ENCODE assay signal across 18 cellular contexts in genomic region chr12:123022846-123023245, GRCh38. TPM values are rescaled to one million over a fixed set of nuclear protein-coding genes. Genes with fewer than 3 reads are reported as not detected.
A peak's percentile ranks its signal among the peaks of the same experiment; 100 is the strongest.
DNase-seq lines count a peak whose midpoint lies in the region; ATAC-seq, FAIRE-seq and TF ChIP-seq lines count a peak whose summit lies in the region.
"Had no signal": no experiment of that assay in that cellular context is flagged by ENCODE, and none has a peak within 500 bp of the region (broad histone marks: within the 10 kb centered on the region; RNA-seq: fewer than 3 reads in every experiment).

No MANE protein-coding gene starts in this region.

- no peaks in the 10 kb centered on the region for H3K79me2 ChIP-seq in HepG2 (ENCODE audit: insufficient read depth, low read length)

- TF ChIP-seq RAD21 in HepG2 (CRISPR knock-in tag; IDR thresholded peaks at IDR 0.05), result no peak

- DNase-seq in Panc1 (ENCODE audit: low read depth, low spot score), result no peak
- no peak for DNase-seq in left lobe of liver (ENCODE audit: low spot score)
- DNase-seq in upper lobe of right lung, result peak; percentile 48
- DNase-seq in HepG2 (ENCODE audit: low spot score), result no peak
- no peak for DNase-seq in retina
- DNase-seq in CD4-positive, alpha-beta memory T cell, result no peak
- DNase-seq: ACHN; BE2C; Calu3; CD8-positive, alpha-beta T cell; DMS79 treated with DMSO at 0.1 percent for 48 hours; GF-D8; H9 had no signal

- peaks cover 0 to 19% (median 0%) of the 10 kb centered on the region in 11 experiments; a peak in 6 of 22 replicates for H3K36me3 ChIP-seq in BLaER1 treated with 17β-estradiol and CSF1 and Interleukin-3, amounts not matched to agents 10 nM and 100 nM
- no peaks in the 10 kb centered on the region for H3K36me3 ChIP-seq in Panc1 (ENCODE audit: control insufficient read depth, insufficient read depth, low read length)
- no peaks in the 10 kb centered on the region for H3K36me3 ChIP-seq in upper lobe of right lung
- H3K36me3 ChIP-seq in HepG2 (replicated peaks in 1 of 2; ENCODE audit: control insufficient read depth in 1 of 2, insufficient read depth in 2 of 2, low read length in 2 of 2), result peaks cover 2 to 13% of the 10 kb centered on the region in 2 experiments; a peak in 3 of 5 replicates
- no peaks in the 10 kb centered on the region for H3K36me3 ChIP-seq in CD4-positive, alpha-beta memory T cell (ENCODE audit: insufficient read depth, low read length)
- H3K36me3 ChIP-seq: BE2C had no signal

- POLR2A ChIA-PET in Panc1 (lab: Charles Lee) (no interaction called here), HepG2 (lab: Yijun Ruan, JAX) (interaction anchor here (0.6 kb wide), 1 partner anchor 686 kb away, joined by 3 read pairs; no protein-coding TSS in a partner anchor)
- POLR2A ChIA-PET in CD4-positive, alpha-beta memory T cell (lab: Charles Lee; ENCODE audit: partially characterized antibody), result no interaction called here

- no peaks in the 10 kb centered on the region for H3K9me3 ChIP-seq in BLaER1 treated with 17β-estradiol and CSF1 and Interleukin-3, amounts not matched to agents 10 nM and 100 nM (replicated peaks in 1 of 11)
- H3K9me3 ChIP-seq in Panc1 (ENCODE audit: control insufficient read depth, insufficient read depth, low read depth, low read length) (no peaks in the 10 kb centered on the region), upper lobe of right lung (no peaks in the 10 kb centered on the region), HepG2 (ENCODE audit: low read length) (no peaks in the 10 kb centered on the region)
- H3K9me3 ChIP-seq in CD4-positive, alpha-beta memory T cell (ENCODE audit: control insufficient read depth in 1 of 2, low read length in 2 of 2), result no peaks in the 10 kb centered on the region
- H3K9me3 ChIP-seq: BE2C had no signal

- H3K27me3 ChIP-seq in BLaER1 treated with 17β-estradiol and CSF1 and Interleukin-3, amounts not matched to agents 10 nM and 100 nM, result no peaks in the 10 kb centered on the region
- no peaks in the 10 kb centered on the region for H3K27me3 ChIP-seq in Panc1 (ENCODE audit: control insufficient read depth, insufficient read depth, low read length)
- no peaks in the 10 kb centered on the region for H3K27me3 ChIP-seq in upper lobe of right lung
- H3K27me3 ChIP-seq in HepG2 (ENCODE audit: control insufficient read depth in 1 of 2, insufficient read depth in 2 of 2, low read length in 2 of 2), result no peaks in the 10 kb centered on the region
- H3K27me3 ChIP-seq in CD4-positive, alpha-beta memory T cell (ENCODE audit: insufficient read depth, low read length), result no peaks in the 10 kb centered on the region
- H3K27me3 ChIP-seq: BE2C had no signal

- H3K4me3 ChIP-seq in BLaER1 treated with 17β-estradiol and CSF1 and Interleukin-3, amounts not matched to agents 10 nM and 100 nM, result no peak overlapping the region
- no peak overlapping the region for H3K4me3 ChIP-seq in Panc1 (ENCODE audit: low read depth in 2 of 2, low read length in 2 of 2)
- H3K4me3 ChIP-seq in upper lobe of right lung, result no peak overlapping the region
- H3K4me3 ChIP-seq in HepG2 (replicated peaks in 1 of 3; ENCODE audit: insufficient read depth in 1 of 3, low read depth in 2 of 3, low read length in 3 of 3), result no peak overlapping the region
- H3K4me3 ChIP-seq in CD4-positive, alpha-beta memory T cell (ENCODE audit: low read length in 2 of 2), result no peak overlapping the region

- H3K36me3 Mint-ChIP-seq in CD4-positive, alpha-beta memory T cell, result peaks cover 0 to 3% of the 10 kb centered on the region in 2 donors
- H3K36me3 Mint-ChIP-seq: CD14-positive monocyte had no signal

- TF ChIP-seq CTCF in Panc1 (IDR thresholded peaks at IDR 0.05), result no peak
- no peak for TF ChIP-seq CTCF in upper lobe of right lung (IDR thresholded peaks at IDR 0.05)
- no peak for TF ChIP-seq CTCF in HepG2 (CRISPR knock-in tag; IDR thresholded peaks at IDR 0.05)

- ATAC-seq in Panc1 (0 out of 2 replicates have a peak, but pooled peaks have one; percentile 24), left lobe of liver (peak; percentile 7), upper lobe of right lung (no peak), HepG2 (no peak)
- ATAC-seq: CD8-positive, alpha-beta T cell had no signal

- peak overlapping the region in 7 of 11 experiments; percentile 5 to 44 (median 33); a peak in 10 of 22 replicates for H3K4me2 ChIP-seq in BLaER1 treated with 17β-estradiol and CSF1 and Interleukin-3, amounts not matched to agents 10 nM and 100 nM
- no peak overlapping the region for H3K4me2 ChIP-seq in HepG2 (ENCODE audit: low read depth, low read length)

- intact Hi-C loops in Panc1 (cut with micrococcal nuclease; ENCODE audit: unreplicated experiment), result no loop called here
- intact Hi-C loops in upper lobe of right lung (cut with DNase I), result no loop called here
- intact Hi-C loops in HepG2 (cut with micrococcal nuclease; ENCODE audit: unreplicated experiment), result loop anchor here (2.0 kb wide), 1 partner anchor 38 kb away; no protein-coding TSS in a partner anchor
- intact Hi-C loops in CD4-positive, alpha-beta memory T cell (cut with micrococcal nuclease), result no loop called here

- H3K27me3 Mint-ChIP-seq in CD4-positive, alpha-beta memory T cell, result no peaks in the 10 kb centered on the region

- TF ChIP-seq EP300 in HepG2 (IDR thresholded peaks at IDR 0.05; ENCODE audit: low read depth in 2 of 2, low read length in 2 of 2), result no peak
- TF ChIP-seq EP300 in HepG2 (CRISPR knock-in tag; IDR thresholded peaks at IDR 0.05; ENCODE audit: borderline replicate concordance), result no peak

- CTCF ChIA-PET in Panc1 (lab: Charles Lee) (interaction anchor here (0.5 kb wide), 1 partner anchor 186 kb away, joined by 4 read pairs; no protein-coding TSS in a partner anchor), HepG2 (lab: Yijun Ruan, JAX; ENCODE audit: low intra/inter-chr PET ratio, low total read pairs) (no interaction called here)
- CTCF ChIA-PET in CD4-positive, alpha-beta memory T cell (lab: Charles Lee; ENCODE audit: partially characterized antibody), result no interaction called here

- no peaks in the 10 kb centered on the region for H3K9me3 Mint-ChIP-seq in CD4-positive, alpha-beta memory T cell
- H3K9me3 Mint-ChIP-seq: CD14-positive monocyte; CD8-positive, alpha-beta T cell; H9 had no signal

- no peak for FAIRE-seq in HepG2 (lab: Jason Lieb, UNC)
- FAIRE-seq: A204.1, H1, HTR-8/SVneo had no signal

- no peak overlapping the region for H3K9ac ChIP-seq in BLaER1 treated with 17β-estradiol and CSF1 and Interleukin-3, amounts not matched to agents 10 nM and 100 nM
- H3K9ac ChIP-seq in HepG2 (ENCODE audit: insufficient read depth, low read depth, low read length), result no peak overlapping the region

- peaks cover 0 to 34% (median 0%) of the 10 kb centered on the region in 11 experiments; a peak in 4 of 22 replicates for H4K20me1 ChIP-seq in BLaER1 treated with 17β-estradiol and CSF1 and Interleukin-3, amounts not matched to agents 10 nM and 100 nM
- H4K20me1 ChIP-seq in HepG2 (ENCODE audit: insufficient read depth, low read length), result no peaks in the 10 kb centered on the region

- 83% methylated on average over 1 of the region's 5 CpGs for WGBS in HepG2 (ENCODE audit: low lambda C conversion rate)

- H3K4me1 ChIP-seq in BLaER1 treated with 17β-estradiol and CSF1 and Interleukin-3, amounts not matched to agents 10 nM and 100 nM, result peaks cover 6 to 52% (median 28%) of the 10 kb centered on the region in 10 experiments; a peak in 18 of 20 replicates
- H3K4me1 ChIP-seq in Panc1 (ENCODE audit: control insufficient read depth, insufficient read depth, low read length) (peaks cover 10% of the 10 kb centered on the region), upper lobe of right lung (no peaks in the 10 kb centered on the region), HepG2 (ENCODE audit: insufficient read depth, low read length) (peaks cover 17% of the 10 kb centered on the region)
- peaks cover 6% of the 10 kb centered on the region for H3K4me1 ChIP-seq in CD4-positive, alpha-beta memory T cell (ENCODE audit: insufficient read depth, low read length)
- H3K4me1 ChIP-seq: BE2C had no signal

- BruUV-seq in Panc1 (replicated peaks; lab: Mats Ljungman, UMichigan) (no TSS peak), HepG2 (replicated peaks; lab: Mats Ljungman, UMichigan) (no TSS peak)

- H3K4me3 Mint-ChIP-seq in CD4-positive, alpha-beta memory T cell, result no peak overlapping the region
- H3K4me3 Mint-ChIP-seq: CD8-positive, alpha-beta T cell; H9 had no signal

- peaks cover 7 to 30% (median 11%) of the 10 kb centered on the region in 4 donors for H3K4me1 Mint-ChIP-seq in CD4-positive, alpha-beta memory T cell
- H3K4me1 Mint-ChIP-seq: CD14-positive monocyte had no signal

- in situ Hi-C loops in Panc1 (cut with HindIII; ENCODE audit: low pct_unique_long_range_greater_than_20kb, low sequenced_read_pairs), result no loop called here
- in situ Hi-C loops in HepG2 (cut with HindIII; ENCODE audit: extremely low pct_ligation_motif_present, low pct_unique_long_range_greater_than_20kb), result no loop called here

- no peak for TF ChIP-seq POLR2A in HepG2 (IDR thresholded peaks at IDR 0.05; ENCODE audit: insufficient read depth in 1 of 2, low read depth in 2 of 2, low read length in 2 of 2)

- no peak overlapping the region for H2AFZ ChIP-seq in HepG2 (ENCODE audit: low read length)

- no peak overlapping the region for H3K27ac Mint-ChIP-seq in CD4-positive, alpha-beta memory T cell
- H3K27ac Mint-ChIP-seq: CD8-positive, alpha-beta T cell; H9 had no signal

- H3K27ac ChIP-seq in BLaER1 treated with 17β-estradiol and CSF1 and Interleukin-3, amounts not matched to agents 10 nM and 100 nM, result no peak overlapping the region
- H3K27ac ChIP-seq in Panc1 (ENCODE audit: low read length), result no peak overlapping the region
- no peak overlapping the region for H3K27ac ChIP-seq in upper lobe of right lung
- no peak overlapping the region for H3K27ac ChIP-seq in HepG2 (ENCODE audit: extremely low read length, insufficient read depth, low read length)
- no peak overlapping the region for H3K27ac ChIP-seq in CD4-positive, alpha-beta memory T cell (ENCODE audit: low read depth, low read length)

RNA-seq across cellular contexts. Expression of gene ARL6IP4, which starts 42.4 kb away (rescaled TPM):
- total RNA-seq in Panc1 (2021; ENCODE audit: unreplicated experiment) (184 TPM), left lobe of liver (122 TPM), upper lobe of right lung (124 TPM), HepG2 (2016; rRNA removed; fragmentation: Illumina TruSeq; extraction: Trizol) (178 and 220 TPM in 2 replicates)
- polyA plus RNA-seq in Panc1 (2012; ENCODE audit: insufficient read length), result 324 TPM
- total RNA-seq in HepG2 (2016; cell fraction: cytosol; rRNA removed; fragmentation: Illumina TruSeq; extraction: Trizol; ENCODE audit: low read depth), result 710 and 791 TPM in 2 replicates
- total RNA-seq in HepG2 (2016; cell fraction: insoluble cytoplasmic fraction; rRNA removed; fragmentation: Illumina TruSeq; extraction: Trizol), result 169 and 227 TPM in 2 replicates
- 491 and 557 TPM in 2 replicates for total RNA-seq in HepG2 (2016; cell fraction: membrane; rRNA removed; fragmentation: Illumina TruSeq; extraction: Trizol)
- 80.1 and 103 TPM in 2 replicates for total RNA-seq in HepG2 (2016; cell fraction: nucleus; rRNA removed; fragmentation: Illumina TruSeq; extraction: Trizol)
- 155 and 179 TPM in 2 replicates for polyA plus RNA-seq in HepG2 (2011; rRNA removed)
- 176 and 208 TPM in 2 replicates for polyA plus RNA-seq in HepG2 (2011; cell fraction: cytosol; rRNA removed)
- polyA plus RNA-seq in HepG2 (2011; cell fraction: nucleus; rRNA removed), result 332 and 368 TPM in 2 replicates
- polyA plus RNA-seq in HepG2 (2012), result 109 and 121 TPM in 2 replicates
- 761 and 860 TPM in 2 replicates for polyA plus RNA-seq in HepG2 (2016; cell fraction: cytosol; fragmentation: Illumina TruSeq; extraction: Trizol; ENCODE audit: low read depth)
- polyA plus RNA-seq in HepG2 (2016; cell fraction: insoluble cytoplasmic fraction; fragmentation: Illumina TruSeq; extraction: Trizol; ENCODE audit: low read depth), result 159 and 186 TPM in 2 replicates
- 440 and 496 TPM in 2 replicates for polyA plus RNA-seq in HepG2 (2016; cell fraction: membrane; fragmentation: Illumina TruSeq; extraction: Trizol; ENCODE audit: low read depth)
- 178 and 189 TPM in 2 replicates for polyA plus RNA-seq in HepG2 (2016; cell fraction: nucleus; fragmentation: Illumina TruSeq; extraction: Trizol; ENCODE audit: insufficient read depth, low read depth)
- polyA minus RNA-seq in HepG2 (2011; rRNA and poly(A)+ RNA removed; ENCODE audit: low replicate concordance), result 30.5 and 34.7 TPM in 2 replicates
- polyA minus RNA-seq in HepG2 (2011; cell fraction: cytosol; rRNA and poly(A)+ RNA removed), result 30.8 and 31.7 TPM in 2 replicates
- polyA minus RNA-seq in HepG2 (2011; cell fraction: nucleus; rRNA and poly(A)+ RNA removed), result 19.3 and 22.6 TPM in 2 replicates
- total RNA-seq in CD4-positive, alpha-beta memory T cell, result 100 to 1,000 TPM; 159 to 180 TPM
- polyA plus RNA-seq in CD4-positive, alpha-beta memory T cell, result 100 to 1,000 TPM; 184 to 252 TPM

RNA-seq across cellular contexts. Expression of gene OGFOD2, which starts 47.8 kb away (rescaled TPM):
- 32.0 TPM for total RNA-seq in Panc1 (2021; ENCODE audit: unreplicated experiment)
- 37.7 TPM for polyA plus RNA-seq in Panc1 (2012; ENCODE audit: insufficient read length)
- total RNA-seq in left lobe of liver, result 26.1 TPM
- 13.7 TPM for total RNA-seq in upper lobe of right lung
- 10.6 and 14.6 TPM in 2 replicates for total RNA-seq in HepG2 (2016; rRNA removed; fragmentation: Illumina TruSeq; extraction: Trizol)
- 4.5 and 4.8 TPM in 2 replicates for total RNA-seq in HepG2 (2016; cell fraction: cytosol; rRNA removed; fragmentation: Illumina TruSeq; extraction: Trizol; ENCODE audit: low read depth)
- total RNA-seq in HepG2 (2016; cell fraction: insoluble cytoplasmic fraction; rRNA removed; fragmentation: Illumina TruSeq; extraction: Trizol), result 12.7 and 14.8 TPM in 2 replicates
- total RNA-seq in HepG2 (2016; cell fraction: membrane; rRNA removed; fragmentation: Illumina TruSeq; extraction: Trizol), result 8.7 and 8.8 TPM in 2 replicates
- 11.1 and 14.0 TPM in 2 replicates for total RNA-seq in HepG2 (2016; cell fraction: nucleus; rRNA removed; fragmentation: Illumina TruSeq; extraction: Trizol)
- polyA plus RNA-seq in HepG2 (2011; rRNA removed), result 13.2 and 15.5 TPM in 2 replicates
- polyA plus RNA-seq in HepG2 (2011; cell fraction: cytosol; rRNA removed), result 10.6 and 23.9 TPM in 2 replicates
- 115 and 150 TPM in 2 replicates for polyA plus RNA-seq in HepG2 (2011; cell fraction: nucleus; rRNA removed)
- 6.2 and 7.8 TPM in 2 replicates for polyA plus RNA-seq in HepG2 (2012)
- polyA plus RNA-seq in HepG2 (2016; cell fraction: cytosol; fragmentation: Illumina TruSeq; extraction: Trizol; ENCODE audit: low read depth), result 7.1 and 7.6 TPM in 2 replicates
- 14.3 and 16.0 TPM in 2 replicates for polyA plus RNA-seq in HepG2 (2016; cell fraction: insoluble cytoplasmic fraction; fragmentation: Illumina TruSeq; extraction: Trizol; ENCODE audit: low read depth)
- 10.5 and 12.0 TPM in 2 replicates for polyA plus RNA-seq in HepG2 (2016; cell fraction: membrane; fragmentation: Illumina TruSeq; extraction: Trizol; ENCODE audit: low read depth)
- polyA plus RNA-seq in HepG2 (2016; cell fraction: nucleus; fragmentation: Illumina TruSeq; extraction: Trizol; ENCODE audit: insufficient read depth, low read depth), result 40.3 and 43.3 TPM in 2 replicates
- polyA minus RNA-seq in HepG2 (2011; rRNA and poly(A)+ RNA removed; ENCODE audit: low replicate concordance), result 20.5 and 24.4 TPM in 2 replicates
- polyA minus RNA-seq in HepG2 (2011; cell fraction: cytosol; rRNA and poly(A)+ RNA removed), result 6.2 and 10.0 TPM in 2 replicates
- 14.0 and 15.5 TPM in 2 replicates for polyA minus RNA-seq in HepG2 (2011; cell fraction: nucleus; rRNA and poly(A)+ RNA removed)
- total RNA-seq in CD4-positive, alpha-beta memory T cell, result 10 to 100 TPM; 38.3 to 46.6 TPM
- polyA plus RNA-seq in CD4-positive, alpha-beta memory T cell, result 10 to 100 TPM; 13.9 to 15.9 TPM

RNA-seq across cellular contexts. Expression of gene ABCB9, which starts 56.6 kb away (rescaled TPM):
- total RNA-seq in Panc1 (2021; ENCODE audit: unreplicated experiment) (32.7 TPM), left lobe of liver (1.2 TPM), upper lobe of right lung (5.2 TPM), HepG2 (2016; rRNA removed; fragmentation: Illumina TruSeq; extraction: Trizol) (3.4 and 6.0 TPM in 2 replicates)
- polyA plus RNA-seq in Panc1 (2012; ENCODE audit: insufficient read length), result 31.5 TPM
- total RNA-seq in HepG2 (2016; cell fraction: cytosol; rRNA removed; fragmentation: Illumina TruSeq; extraction: Trizol; ENCODE audit: low read depth), result 2.0 and 2.1 TPM in 2 replicates
- 3.8 and 6.2 TPM in 2 replicates for total RNA-seq in HepG2 (2016; cell fraction: insoluble cytoplasmic fraction; rRNA removed; fragmentation: Illumina TruSeq; extraction: Trizol)
- total RNA-seq in HepG2 (2016; cell fraction: membrane; rRNA removed; fragmentation: Illumina TruSeq; extraction: Trizol), result 4.2 and 4.6 TPM in 2 replicates
- total RNA-seq in HepG2 (2016; cell fraction: nucleus; rRNA removed; fragmentation: Illumina TruSeq; extraction: Trizol), result 7.6 and 8.0 TPM in 2 replicates
- 4.8 and 5.1 TPM in 2 replicates for polyA plus RNA-seq in HepG2 (2011; rRNA removed)
- 2.5 and 4.1 TPM in 2 replicates for polyA plus RNA-seq in HepG2 (2011; cell fraction: cytosol; rRNA removed)
- polyA plus RNA-seq in HepG2 (2011; cell fraction: nucleus; rRNA removed), result 9.9 and 12.0 TPM in 2 replicates
- polyA plus RNA-seq in HepG2 (2012), result 2.4 and 3.6 TPM in 2 replicates
- 0.78 and 1.3 TPM in 2 replicates for polyA plus RNA-seq in HepG2 (2016; cell fraction: cytosol; fragmentation: Illumina TruSeq; extraction: Trizol; ENCODE audit: low read depth)
- 2.3 and 4.0 TPM in 2 replicates for polyA plus RNA-seq in HepG2 (2016; cell fraction: insoluble cytoplasmic fraction; fragmentation: Illumina TruSeq; extraction: Trizol; ENCODE audit: low read depth)
- polyA plus RNA-seq in HepG2 (2016; cell fraction: membrane; fragmentation: Illumina TruSeq; extraction: Trizol; ENCODE audit: low read depth), result 1.7 and 2.1 TPM in 2 replicates
- polyA plus RNA-seq in HepG2 (2016; cell fraction: nucleus; fragmentation: Illumina TruSeq; extraction: Trizol; ENCODE audit: insufficient read depth, low read depth), result 12.6 and 14.0 TPM in 2 replicates
- 16.7 and 18.1 TPM in 2 replicates for polyA minus RNA-seq in HepG2 (2011; rRNA and poly(A)+ RNA removed; ENCODE audit: low replicate concordance)
- polyA minus RNA-seq in HepG2 (2011; cell fraction: cytosol; rRNA and poly(A)+ RNA removed), result 4.4 and 4.7 TPM in 2 replicates
- 9.8 and 10.9 TPM in 2 replicates for polyA minus RNA-seq in HepG2 (2011; cell fraction: nucleus; rRNA and poly(A)+ RNA removed)
- 1 to 10 TPM; 5.9 to 7.1 TPM for total RNA-seq in CD4-positive, alpha-beta memory T cell
- 1 to 10 TPM in 1 of 2 donors, under 1 TPM in 1; 0.81 to 1.8 TPM for polyA plus RNA-seq in CD4-positive, alpha-beta memory T cell

Comparison
In these comparisons a context has a peak if more than half of its experiments do, and no peak if none do; other contexts are left out.
1. ATAC-seq: peak in Panc1 (single experiment) and left lobe of liver (single experiment); none in upper lobe of right lung (single experiment) and HepG2 (single experiment).